Comparison of ENCODE assay signal across 15 cellular contexts in the genomic region with DNA sequence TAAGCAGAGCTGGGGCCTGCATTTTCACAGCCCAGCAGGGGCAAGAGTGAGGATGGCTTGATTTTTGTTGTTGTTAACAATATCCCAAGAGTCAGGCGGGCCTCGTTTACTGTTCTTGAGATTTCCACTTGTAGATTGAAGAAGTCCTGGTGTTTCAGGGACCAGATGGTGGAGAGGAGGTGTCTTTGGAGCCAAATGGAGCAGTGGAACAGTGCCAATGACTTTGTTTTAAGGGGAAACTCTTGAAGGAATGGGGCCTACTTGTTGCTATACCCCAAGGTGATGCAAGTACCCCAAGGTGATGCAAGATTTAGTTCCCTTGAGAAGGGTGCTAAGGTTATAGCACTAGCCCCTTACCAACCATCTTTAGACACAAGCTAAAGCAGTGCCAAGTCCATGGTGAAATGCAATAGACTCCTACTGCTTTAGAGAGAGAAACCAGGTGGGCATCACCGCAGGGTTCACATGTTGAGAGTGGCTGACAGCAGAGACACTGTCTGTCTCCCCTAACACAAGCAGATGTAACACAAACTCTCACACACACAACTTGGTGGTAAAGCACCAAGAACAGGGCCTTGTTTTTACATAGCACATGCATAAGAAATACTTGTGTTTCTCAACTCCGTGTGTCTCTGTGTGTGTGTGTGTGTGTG. TPM values are rescaled to one million over a fixed set of nuclear protein-coding genes. Genes with fewer than 3 reads are reported as not detected.
DNase-seq lines count a peak whose midpoint lies in the region; ATAC-seq and TF ChIP-seq lines count a peak whose summit lies in the region.
"Had no signal": no experiment of that assay in that cellular context is flagged by ENCODE, and none has a peak within 500 bp of the region (broad histone marks: within the 10 kb centered on the region; RNA-seq: fewer than 3 reads in every experiment).

No MANE protein-coding gene starts in this region.

- DNase-seq in DMS 273 (lab: John Stamatoyannopoulos, UW; ENCODE audit: unreplicated experiment): peak; percentile 31
- no peak for DNase-seq in DMS 273 treated with DMSO at 0.1 percent for 48 hours (lab: John Stamatoyannopoulos, UW)
- DNase-seq in G401 (ENCODE audit: low spot score): peak; percentile 72
- DNase-seq in cerebellar cortex (ENCODE audit: low spot score): peak; percentile 66
- no peak for DNase-seq in NCI-H1436 (lab: John Stamatoyannopoulos, UW)
- no peak for DNase-seq in Right ventricle myocardium superior
- DNase-seq: Caco-2; CD8-positive, alpha-beta memory T cell; DMS79; HCEC 1CT; IMR-90; KBM-7 had no signal

- H3K4me1 ChIP-seq in neutrophil (ENCODE audit: control insufficient read depth in 1 of 2, insufficient read depth in 1 of 2, low read depth in 1 of 2, low read length in 1 of 2): peaks cover 68 to 78% of the 10 kb centered on the region in 2 experiments
- H3K4me1 ChIP-seq: Caco-2 had no signal

- peaks cover 91% of the 10 kb centered on the region for H3K36me3 ChIP-seq in neutrophil

- peak overlapping the region; percentile 95 for H3K27ac ChIP-seq in neutrophil
- H3K27ac ChIP-seq: 22Rv1 had no signal

- intact Hi-C loops in Right ventricle myocardium superior (cut with DNase I): loop anchor here (2.0 to 5.0 kb wide), 2 partner anchors 163 to 186 kb away; no protein-coding TSS in a partner anchor

- H3K4me3 ChIP-seq in neutrophil (ENCODE audit: low read depth in 1 of 2, low read length in 1 of 2): no peak overlapping the region

- H3K9me3 ChIP-seq in neutrophil: no peaks in the 10 kb centered on the region
- H3K9me3 ChIP-seq: Caco-2 had no signal

- TF ChIP-seq CTCF in neutrophil (IDR thresholded peaks at IDR 0.05): no peak

- in situ Hi-C loops in G401 (cut with HindIII; ENCODE audit: low sequenced_read_pairs): no loop called here

- ATAC-seq in Right ventricle myocardium superior (ENCODE audit: poor library complexity) (no peak), GM21576 (IDR thresholded peaks at IDR 0.05; ENCODE audit: unreplicated experiment) (no peak)

- H3K27me3 ChIP-seq in neutrophil: no peaks in the 10 kb centered on the region

RNA-seq across cellular contexts. Expression of gene HK2, which starts 44.0 kb away (rescaled TPM):
- 11.3 and 17.1 TPM in 2 replicates for total RNA-seq in G401 (2014; rRNA removed; shearing (Covaris generic))
- total RNA-seq in Right ventricle myocardium superior: 4.1 TPM

Comparison
In these comparisons a context has a peak if more than half of its experiments do, and no peak if none do; other contexts are left out.
1. DNase-seq: peak in DMS 273 (single experiment), G401 (single experiment) and cerebellar cortex (single experiment); none in DMS 273 treated with DMSO at 0.1 percent for 48 hours (single experiment), NCI-H1436 (single experiment) and Right ventricle myocardium superior (single experiment).